1 cellular context compared by ENCODE assay signal in the genomic region with DNA sequence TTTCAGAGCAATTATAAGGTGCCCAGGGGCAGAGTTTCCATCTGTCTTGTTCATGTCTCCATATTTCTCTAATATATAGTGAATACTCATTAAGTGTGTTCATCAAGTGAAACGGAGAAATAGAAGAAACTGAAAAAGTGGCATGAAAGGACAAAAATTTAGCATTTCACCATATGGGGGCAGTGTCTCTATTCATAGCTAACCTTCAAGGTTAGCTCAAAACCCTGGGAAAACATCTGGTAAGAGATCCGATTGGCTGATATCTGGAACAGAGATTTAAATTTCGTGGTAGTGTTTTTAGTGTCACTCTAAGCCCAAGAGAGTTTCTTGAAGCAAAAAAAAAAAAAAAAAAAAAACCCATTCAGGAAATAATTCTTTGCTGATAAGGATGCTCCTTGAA.
TF ChIP-seq lines count a peak whose summit lies in the region.

No MANE protein-coding gene starts in this region.

TF ChIP-seq in GM12878, 131 proteins besides CTCF, POLR2A, EP300 and RAD21:
- TF ChIP-seq, protein P1, sequence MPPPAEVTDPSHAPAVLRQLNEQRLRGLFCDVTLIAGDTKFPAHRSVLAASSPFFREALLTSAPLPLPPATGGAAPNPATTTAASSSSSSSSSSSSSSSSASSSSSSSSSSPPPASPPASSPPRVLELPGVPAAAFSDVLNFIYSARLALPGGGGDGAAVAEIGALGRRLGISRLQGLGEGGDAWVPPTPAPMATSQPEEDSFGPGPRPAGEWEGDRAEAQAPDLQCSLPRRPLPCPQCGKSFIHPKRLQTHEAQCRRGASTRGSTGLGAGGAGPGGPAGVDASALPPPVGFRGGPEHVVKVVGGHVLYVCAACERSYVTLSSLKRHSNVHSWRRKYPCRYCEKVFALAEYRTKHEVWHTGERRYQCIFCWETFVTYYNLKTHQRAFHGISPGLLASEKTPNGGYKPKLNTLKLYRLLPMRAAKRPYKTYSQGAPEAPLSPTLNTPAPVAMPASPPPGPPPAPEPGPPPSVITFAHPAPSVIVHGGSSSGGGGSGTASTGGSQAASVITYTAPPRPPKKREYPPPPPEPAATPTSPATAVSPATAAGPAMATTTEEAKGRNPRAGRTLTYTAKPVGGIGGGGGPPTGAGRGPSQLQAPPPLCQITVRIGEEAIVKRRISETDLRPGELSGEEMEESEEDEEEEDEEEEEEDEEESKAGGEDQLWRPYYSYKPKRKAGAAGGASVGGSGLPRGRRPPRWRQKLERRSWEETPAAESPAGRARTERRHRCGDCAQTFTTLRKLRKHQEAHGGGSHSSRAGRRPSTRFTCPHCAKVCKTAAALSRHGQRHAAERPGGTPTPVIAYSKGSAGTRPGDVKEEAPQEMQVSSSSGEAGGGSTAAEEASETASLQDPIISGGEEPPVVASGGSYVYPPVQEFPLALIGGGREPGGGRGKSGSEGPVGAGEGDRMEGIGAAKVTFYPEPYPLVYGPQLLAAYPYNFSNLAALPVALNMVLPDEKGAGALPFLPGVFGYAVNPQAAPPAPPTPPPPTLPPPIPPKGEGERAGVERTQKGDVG (CRISPR knock-in tag; IDR thresholded peaks at IDR 0.05) = no peak
- TF ChIP-seq NFXL1 (IDR thresholded peaks at IDR 0.05; ENCODE audit: borderline replicate concordance) (no peak), WRNIP1 (IDR thresholded peaks at IDR 0.05; ENCODE audit: borderline replicate concordance, low read depth, low read length) (no peak), FOS (IDR thresholded peaks at IDR 0.05; ENCODE audit: borderline replicate concordance, extremely low read depth, insufficient read length) (no peak), SREBF1 (IDR thresholded peaks at IDR 0.05; ENCODE audit: low read length) (no peak), YBX1 (IDR thresholded peaks at IDR 0.05) (no peak), GABPA (IDR thresholded peaks at IDR 0.05; ENCODE audit: low read depth) (no peak), MEF2B (IDR thresholded peaks at IDR 0.05; ENCODE audit: partially characterized antibody, poor library complexity, severe bottlenecking) (no peak), BRCA1 (IDR thresholded peaks at IDR 0.05; ENCODE audit: low read depth, low read length) (no peak), POLR2AphosphoS5 (IDR thresholded peaks at IDR 0.05; ENCODE audit: low read length) (no peak), CREM (IDR thresholded peaks at IDR 0.05; ENCODE audit: low read depth) (no peak), MEF2A (IDR thresholded peaks at IDR 0.05; ENCODE audit: insufficient read depth, low read depth, low read length) (no peak)
- TF ChIP-seq, protein P2, sequence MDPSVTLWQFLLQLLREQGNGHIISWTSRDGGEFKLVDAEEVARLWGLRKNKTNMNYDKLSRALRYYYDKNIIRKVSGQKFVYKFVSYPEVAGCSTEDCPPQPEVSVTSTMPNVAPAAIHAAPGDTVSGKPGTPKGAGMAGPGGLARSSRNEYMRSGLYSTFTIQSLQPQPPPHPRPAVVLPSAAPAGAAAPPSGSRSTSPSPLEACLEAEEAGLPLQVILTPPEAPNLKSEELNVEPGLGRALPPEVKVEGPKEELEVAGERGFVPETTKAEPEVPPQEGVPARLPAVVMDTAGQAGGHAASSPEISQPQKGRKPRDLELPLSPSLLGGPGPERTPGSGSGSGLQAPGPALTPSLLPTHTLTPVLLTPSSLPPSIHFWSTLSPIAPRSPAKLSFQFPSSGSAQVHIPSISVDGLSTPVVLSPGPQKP (IDR thresholded peaks at IDR 0.05; ENCODE audit: low read depth, low read length) = no peak
- TF ChIP-seq, protein P3, sequence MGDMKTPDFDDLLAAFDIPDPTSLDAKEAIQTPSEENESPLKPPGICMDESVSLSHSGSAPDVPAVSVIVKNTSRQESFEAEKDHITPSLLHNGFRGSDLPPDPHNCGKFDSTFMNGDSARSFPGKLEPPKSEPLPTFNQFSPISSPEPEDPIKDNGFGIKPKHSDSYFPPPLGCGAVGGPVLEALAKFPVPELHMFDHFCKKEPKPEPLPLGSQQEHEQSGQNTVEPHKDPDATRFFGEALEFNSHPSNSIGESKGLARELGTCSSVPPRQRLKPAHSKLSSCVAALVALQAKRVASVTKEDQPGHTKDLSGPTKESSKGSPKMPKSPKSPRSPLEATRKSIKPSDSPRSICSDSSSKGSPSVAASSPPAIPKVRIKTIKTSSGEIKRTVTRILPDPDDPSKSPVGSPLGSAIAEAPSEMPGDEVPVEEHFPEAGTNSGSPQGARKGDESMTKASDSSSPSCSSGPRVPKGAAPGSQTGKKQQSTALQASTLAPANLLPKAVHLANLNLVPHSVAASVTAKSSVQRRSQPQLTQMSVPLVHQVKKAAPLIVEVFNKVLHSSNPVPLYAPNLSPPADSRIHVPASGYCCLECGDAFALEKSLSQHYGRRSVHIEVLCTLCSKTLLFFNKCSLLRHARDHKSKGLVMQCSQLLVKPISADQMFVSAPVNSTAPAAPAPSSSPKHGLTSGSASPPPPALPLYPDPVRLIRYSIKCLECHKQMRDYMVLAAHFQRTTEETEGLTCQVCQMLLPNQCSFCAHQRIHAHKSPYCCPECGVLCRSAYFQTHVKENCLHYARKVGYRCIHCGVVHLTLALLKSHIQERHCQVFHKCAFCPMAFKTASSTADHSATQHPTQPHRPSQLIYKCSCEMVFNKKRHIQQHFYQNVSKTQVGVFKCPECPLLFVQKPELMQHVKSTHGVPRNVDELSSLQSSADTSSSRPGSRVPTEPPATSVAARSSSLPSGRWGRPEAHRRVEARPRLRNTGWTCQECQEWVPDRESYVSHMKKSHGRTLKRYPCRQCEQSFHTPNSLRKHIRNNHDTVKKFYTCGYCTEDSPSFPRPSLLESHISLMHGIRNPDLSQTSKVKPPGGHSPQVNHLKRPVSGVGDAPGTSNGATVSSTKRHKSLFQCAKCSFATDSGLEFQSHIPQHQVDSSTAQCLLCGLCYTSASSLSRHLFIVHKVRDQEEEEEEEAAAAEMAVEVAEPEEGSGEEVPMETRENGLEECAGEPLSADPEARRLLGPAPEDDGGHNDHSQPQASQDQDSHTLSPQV (IDR thresholded peaks at IDR 0.05) = no peak
- TF ChIP-seq, protein P4, sequence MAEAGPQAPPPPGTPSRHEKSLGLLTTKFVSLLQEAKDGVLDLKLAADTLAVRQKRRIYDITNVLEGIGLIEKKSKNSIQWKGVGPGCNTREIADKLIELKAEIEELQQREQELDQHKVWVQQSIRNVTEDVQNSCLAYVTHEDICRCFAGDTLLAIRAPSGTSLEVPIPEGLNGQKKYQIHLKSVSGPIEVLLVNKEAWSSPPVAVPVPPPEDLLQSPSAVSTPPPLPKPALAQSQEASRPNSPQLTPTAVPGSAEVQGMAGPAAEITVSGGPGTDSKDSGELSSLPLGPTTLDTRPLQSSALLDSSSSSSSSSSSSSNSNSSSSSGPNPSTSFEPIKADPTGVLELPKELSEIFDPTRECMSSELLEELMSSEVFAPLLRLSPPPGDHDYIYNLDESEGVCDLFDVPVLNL (IDR thresholded peaks at IDR 0.05; ENCODE audit: low read depth, low read length) = no peak
- TF ChIP-seq, protein P5, sequence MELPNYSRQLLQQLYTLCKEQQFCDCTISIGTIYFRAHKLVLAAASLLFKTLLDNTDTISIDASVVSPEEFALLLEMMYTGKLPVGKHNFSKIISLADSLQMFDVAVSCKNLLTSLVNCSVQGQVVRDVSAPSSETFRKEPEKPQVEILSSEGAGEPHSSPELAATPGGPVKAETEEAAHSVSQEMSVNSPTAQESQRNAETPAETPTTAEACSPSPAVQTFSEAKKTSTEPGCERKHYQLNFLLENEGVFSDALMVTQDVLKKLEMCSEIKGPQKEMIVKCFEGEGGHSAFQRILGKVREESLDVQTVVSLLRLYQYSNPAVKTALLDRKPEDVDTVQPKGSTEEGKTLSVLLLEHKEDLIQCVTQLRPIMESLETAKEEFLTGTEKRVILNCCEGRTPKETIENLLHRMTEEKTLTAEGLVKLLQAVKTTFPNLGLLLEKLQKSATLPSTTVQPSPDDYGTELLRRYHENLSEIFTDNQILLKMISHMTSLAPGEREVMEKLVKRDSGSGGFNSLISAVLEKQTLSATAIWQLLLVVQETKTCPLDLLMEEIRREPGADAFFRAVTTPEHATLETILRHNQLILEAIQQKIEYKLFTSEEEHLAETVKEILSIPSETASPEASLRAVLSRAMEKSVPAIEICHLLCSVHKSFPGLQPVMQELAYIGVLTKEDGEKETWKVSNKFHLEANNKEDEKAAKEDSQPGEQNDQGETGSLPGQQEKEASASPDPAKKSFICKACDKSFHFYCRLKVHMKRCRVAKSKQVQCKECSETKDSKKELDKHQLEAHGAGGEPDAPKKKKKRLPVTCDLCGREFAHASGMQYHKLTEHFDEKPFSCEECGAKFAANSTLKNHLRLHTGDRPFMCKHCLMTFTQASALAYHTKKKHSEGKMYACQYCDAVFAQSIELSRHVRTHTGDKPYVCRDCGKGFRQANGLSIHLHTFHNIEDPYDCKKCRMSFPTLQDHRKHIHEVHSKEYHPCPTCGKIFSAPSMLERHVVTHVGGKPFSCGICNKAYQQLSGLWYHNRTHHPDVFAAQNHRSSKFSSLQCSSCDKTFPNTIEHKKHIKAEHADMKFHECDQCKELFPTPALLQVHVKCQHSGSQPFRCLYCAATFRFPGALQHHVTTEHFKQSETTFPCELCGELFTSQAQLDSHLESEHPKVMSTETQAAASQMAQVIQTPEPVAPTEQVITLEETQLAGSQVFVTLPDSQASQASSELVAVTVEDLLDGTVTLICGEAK (IDR thresholded peaks at IDR 0.05; ENCODE audit: borderline replicate concordance) = no peak
